ENCODE assay signal across 31 cellular contexts in the genomic region with DNA sequence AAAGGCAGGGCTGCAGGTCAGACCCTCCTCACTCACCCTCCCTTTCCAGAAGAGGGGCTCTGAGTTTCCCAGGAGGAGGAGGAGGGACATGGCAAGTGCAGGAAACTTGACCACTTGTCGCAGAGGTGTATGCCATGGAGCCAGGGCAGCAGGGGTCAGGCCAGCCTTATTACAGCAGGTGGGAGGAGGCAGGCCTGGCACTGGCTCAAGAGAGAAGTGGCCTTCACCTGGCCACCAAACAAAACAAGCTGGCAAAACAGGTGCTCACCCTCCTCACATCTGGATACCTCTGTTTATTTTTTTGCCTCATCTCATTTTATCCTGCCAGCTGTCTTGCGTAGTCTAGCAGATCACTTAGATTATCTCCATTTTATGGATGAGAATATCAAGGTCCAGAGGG. TPM values are rescaled to one million over a fixed set of nuclear protein-coding genes. Genes with fewer than 3 reads are reported as not detected.
"Had no signal": no experiment of that assay in that cellular context is flagged by ENCODE, and none has a peak within 500 bp of the region (broad histone marks: within the 10 kb centered on the region; RNA-seq: fewer than 3 reads in every experiment).

No MANE protein-coding gene starts in this region.

- H3K36me3 ChIP-seq: ascending aorta had no signal

- H3K4me1 ChIP-seq: ascending aorta had no signal

- H3K4me3 ChIP-seq: ascending aorta, body of pancreas, SJSA1 had no signal

- H3K27me3 Mint-ChIP-seq: central memory CD8-positive, alpha-beta T cell had no signal

- H3K4me3 Mint-ChIP-seq: activated CD8-positive, alpha-beta T cell treated with anti-CD3 and anti-CD28 coated beads for 36 hours; activated naive CD8-positive, alpha-beta T cell treated with anti-CD3 and anti-CD28 coated beads, Interleukin-2, amount 50 U/mL, for 24 hours; activated T-cell treated with anti-CD3 and anti-CD28 coated beads, Interleukin-2, amount 50 U/mL, for 24 hours; activated T-helper 1 cell treated with anti-CD3 and anti-CD28 coated beads, Interleukin-12 subunit alpha, Interleukin-12 subunit beta, Interleukin-2, Interleukin-4 antibody, amounts not matched to agents 30 ng/mL and 10 ng/mL and 1 ng/mL, durations not matched to agents 14 hours and 24 hours and 36 hours; central memory CD8-positive, alpha-beta T cell; T-helper 1 cell treated with Interleukin-12 subunit alpha and Interleukin-12 subunit beta and Interleukin-4 antibody, amounts not matched to agents 30 μg/mL and 1 μg/mL, for 36 hours had no signal

- H3K9me3 Mint-ChIP-seq: activated CD8-positive, alpha-beta T cell treated with anti-CD3 and anti-CD28 coated beads for 36 hours; activated T-cell treated with anti-CD3 and anti-CD28 coated beads, Interleukin-2, amount 50 U/mL, for 24 hours; central memory CD8-positive, alpha-beta T cell had no signal

- H3K36me3 Mint-ChIP-seq: activated naive CD4-positive, alpha-beta T cell treated with anti-CD3 and anti-CD28 coated beads, Interleukin-2, amount 50 U/mL, for 72 hours had no signal

- DNase-seq: activated CD4-positive, alpha-beta T cell treated with anti-CD3 and anti-CD28 coated beads for 4 hours; activated CD8-positive, alpha-beta memory T cell treated with anti-CD3 and anti-CD28 coated beads, Interleukin-2, amount 50 U/mL, for 48 hours; activated CD8-positive, alpha-beta T cell treated with anti-CD3 and anti-CD28 coated beads for 36 hours; activated effector memory CD4-positive, alpha-beta T cell treated with Interleukin-2 at 50 U/mL for 16 hours; activated naive CD4-positive, alpha-beta T cell; activated naive CD8-positive, alpha-beta T cell treated with anti-CD3 and anti-CD28 coated beads, Interleukin-2, amount 50 U/mL, for 24 hours; activated T-cell treated with anti-CD3 and anti-CD28 coated beads, Interleukin-2, amount 50 U/mL, for 24 hours; amniotic stem cell; Kasumi-1; KBM-7; NCI-H1048; NCI-H146; NCI-H1930; NCI-H446 treated with DMSO at 0.1 percent for 48 hours; NCI-H524 treated with DMSO at 0.1 percent for 48 hours; NCI-H748 treated with DMSO at 0.1 percent for 48 hours; NK-92 treated with Interleukin-12 subunit alpha and Interleukin-12 subunit beta, amount 100 ng/mL, for 24 hours; OCI-M1; Right ventricle myocardium superior; SW 1271 had no signal

- H3K9me3 ChIP-seq: ascending aorta, body of pancreas, SJSA1 had no signal

- H3K27ac ChIP-seq: ascending aorta, RWPE1, SJSA1 had no signal

- H3K27ac Mint-ChIP-seq: activated CD8-positive, alpha-beta T cell treated with anti-CD3 and anti-CD28 coated beads for 36 hours; activated naive CD4-positive, alpha-beta T cell treated with anti-CD3 and anti-CD28 coated beads, Interleukin-2, amount 50 U/mL, for 72 hours; activated naive CD8-positive, alpha-beta T cell treated with anti-CD3 and anti-CD28 coated beads, Interleukin-2, amount 50 U/mL, for 24 hours; activated T-cell treated with anti-CD3 and anti-CD28 coated beads, Interleukin-2, amount 50 U/mL, for 24 hours; activated T-helper 1 cell treated with anti-CD3 and anti-CD28 coated beads, Interleukin-12 subunit alpha, Interleukin-12 subunit beta, Interleukin-2, Interleukin-4 antibody, amounts not matched to agents 30 ng/mL and 10 ng/mL and 1 ng/mL, durations not matched to agents 14 hours and 24 hours and 36 hours; T-helper 1 cell treated with Interleukin-12 subunit alpha and Interleukin-12 subunit beta and Interleukin-4 antibody, amounts not matched to agents 30 μg/mL and 1 μg/mL, for 36 hours had no signal

- H3K27me3 ChIP-seq: ascending aorta, body of pancreas, SJSA1 had no signal

- ATAC-seq: activated CD4-positive, CD25-positive, alpha-beta regulatory T cell treated with anti-CD3 and anti-CD28 coated beads, Interleukin-2, amount 50 U/mL, for 24 hours; activated CD8-positive, alpha-beta T cell treated with anti-CD3 and anti-CD28 coated beads for 36 hours; activated naive CD4-positive, alpha-beta T cell treated with anti-CD3 and anti-CD28 coated beads, Interleukin-2, amount 50 U/mL, for 72 hours; activated naive CD8-positive, alpha-beta T cell treated with anti-CD3 and anti-CD28 coated beads, Interleukin-2, amount 50 U/mL, for 24 hours; Panc1; SK-N-SH treated with all-trans-retinoic acid at 6 μM for 48 hours had no signal

RNA-seq across cellular contexts. Expression of a gene that starts 12.5 kb away (rescaled TPM):
- total RNA-seq: activated CD8-positive, alpha-beta T cell treated with anti-CD3 and anti-CD28 coated beads for 36 hours; activated naive CD4-positive, alpha-beta T cell treated with anti-CD3 and anti-CD28 coated beads, Interleukin-2, amount 50 U/mL, for 72 hours; activated T-helper 1 cell treated with anti-CD3 and anti-CD28 coated beads, Interleukin-12 subunit alpha, Interleukin-12 subunit beta, Interleukin-2, Interleukin-4 antibody, amounts not matched to agents 30 ng/mL and 10 ng/mL and 1 ng/mL, durations not matched to agents 14 hours and 24 hours and 36 hours had no signal
